ENCODE assay signal across 28 cellular contexts in the genomic region with DNA sequence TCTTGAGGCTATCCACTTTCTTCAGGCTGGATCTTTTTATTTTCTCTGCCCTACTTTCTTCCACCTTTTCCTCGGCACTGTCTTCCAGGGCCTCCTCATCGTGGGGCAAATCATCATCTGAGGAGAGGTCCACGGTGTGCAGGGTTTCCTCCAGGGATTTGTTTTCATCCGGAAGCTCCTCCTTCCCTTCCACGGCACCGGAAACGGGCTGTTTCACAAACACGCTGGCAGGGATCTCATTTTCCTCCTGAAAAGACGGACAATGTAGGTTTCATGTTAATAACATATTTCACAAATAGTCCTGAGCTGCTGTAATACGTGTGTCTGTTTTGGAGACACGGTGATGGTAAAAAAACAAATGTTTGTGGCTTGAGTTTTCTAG. TPM values are rescaled to one million over a fixed set of nuclear protein-coding genes. Genes with fewer than 3 reads are reported as not detected.
A peak's percentile ranks its signal among the peaks of the same experiment; 100 is the strongest.
DNase-seq lines count a peak whose midpoint lies in the region; ATAC-seq, FAIRE-seq and TF ChIP-seq lines count a peak whose summit lies in the region.
"Had no signal": no experiment of that assay in that cellular context is flagged by ENCODE, and none has a peak within 500 bp of the region (broad histone marks: within the 10 kb centered on the region; RNA-seq: fewer than 3 reads in every experiment).

No MANE protein-coding gene starts in this region.

- H3K79me2 ChIP-seq in Karpas-422 (ENCODE audit: low read length) (no peaks in the 10 kb centered on the region), K562 (ENCODE audit: control insufficient read depth, insufficient read depth, low read length) (peaks cover 93% of the 10 kb centered on the region), mesendoderm (ENCODE audit: control insufficient read depth, insufficient read depth, low read length) (no peaks in the 10 kb centered on the region)
- H3K79me2 ChIP-seq: hepatocyte had no signal

- no peak for TF ChIP-seq RAD21 in K562 (CRISPR knock-in tag; conservative IDR thresholded peaks at IDR 0.05 in 1 of 2, IDR thresholded peaks at IDR 0.05 in 1 of 2)

- WGBS in K562 (ENCODE audit: insufficient coverage, low coverage, missing lambda C conversion rate) = 2% methylated on average over 7 of the region's 11 CpGs
- WGBS in upper lobe of left lung, 2 donors = 62 to 76% methylated on average over 11 of the region's 11 CpGs
- no CpG with 5 or more reads among the region's 11 CpGs for WGBS in mesendoderm (ENCODE audit: extremely low coverage, insufficient coverage, low lambda C conversion rate)

- DNase-seq in Karpas-422 (no peak), K562 (ENCODE audit: extremely low read depth in 1 of 4, low spot score in 3 of 4) (peak in 2 of 4 experiments; percentile 21 to 74), lower lobe of right lung (no peak), upper lobe of left lung (no peak), NOMO-1 (lab: John Stamatoyannopoulos, UW; ENCODE audit: unreplicated experiment in 2 of 2) (no peak), D341Med (ENCODE audit: low spot score) (no peak), mesendoderm (no peak)
- DNase-seq: activated CD4-positive, alpha-beta T cell treated with anti-CD3 and anti-CD28 coated beads, Interleukin-2, amount 50 U/mL, for 48 hours; activated CD4-positive, CD25-positive, alpha-beta regulatory T cell; activated naive CD4-positive, alpha-beta T cell; activated naive CD8-positive, alpha-beta T cell treated with anti-CD3 and anti-CD28 coated beads, Interleukin-2, amount 50 U/mL, for 24 hours; activated T-cell treated with anti-CD3 and anti-CD28 coated beads, Interleukin-2, amount 50 U/mL, for 72 hours; DND-41; foreskin melanocyte; IMR-90; NCI-H1092; NCI-H1694 treated with DMSO at 0.1 percent for 48 hours; NCI-H2171; NCI-H510A; pancreas; SK-N-SH; stimulated activated naive CD8-positive, alpha-beta T cell treated with anti-CD3 and anti-CD28 coated beads, Interleukin-15, amount 100 ng/mL, for 72 hours; tibial artery had no signal

- H3K4ac ChIP-seq in mesendoderm (ENCODE audit: low read depth, low read length) = no peak overlapping the region

- H3K4me2 ChIP-seq in Karpas-422 (ENCODE audit: low read depth, low read length, poor library complexity, severe bottlenecking) (peak overlapping the region; percentile 25), K562 (ENCODE audit: insufficient read depth, low read length) (peak overlapping the region; percentile 88), mesendoderm (ENCODE audit: low read length) (no peak overlapping the region)
- H3K4me2 ChIP-seq: hepatocyte had no signal

- H4K5ac ChIP-seq in mesendoderm (ENCODE audit: low read length) = no peak overlapping the region

- H2AFZ ChIP-seq in Karpas-422 (ENCODE audit: low read length) (no peak overlapping the region), K562 (ENCODE audit: low read depth, low read length) (peak overlapping the region; percentile 22)
- H2AFZ ChIP-seq: hepatocyte had no signal

- no peak overlapping the region for H4K8ac ChIP-seq in mesendoderm (ENCODE audit: low read depth, low read length)

- ATAC-seq in K562 = peak; percentile 14
- ATAC-seq in lower lobe of right lung = no peak
- no peak for ATAC-seq in upper lobe of left lung (ENCODE audit: low FRiP score in 2 of 2)
- ATAC-seq: activated naive CD8-positive, alpha-beta T cell treated with anti-CD3 and anti-CD28 coated beads, Interleukin-2, amount 50 U/mL, for 24 hours; activated T-cell treated with anti-CD3 and anti-CD28 coated beads, Interleukin-2, amount 50 U/mL, for 72 hours; pancreas had no signal

- no peaks in the 10 kb centered on the region for H3K79me1 ChIP-seq in mesendoderm (ENCODE audit: low read length)

- no peak for TF ChIP-seq CTCF in K562 (IDR thresholded peaks at IDR 0.05 in 2 of 3, conservative IDR thresholded peaks at IDR 0.05 in 1 of 3; ENCODE audit: insufficient read depth in 2 of 3, low read depth in 1 of 3, low read length in 3 of 3)
- no peak for TF ChIP-seq CTCF in lower lobe of right lung (IDR thresholded peaks at IDR 0.05)
- no peak for TF ChIP-seq CTCF in upper lobe of left lung (IDR thresholded peaks at IDR 0.05)

- POLR2A ChIA-PET in K562 (lab: Yijun Ruan, JAX) = interaction anchor here (0.7 to 2.0 kb wide), 7 partner anchors 8 to 245 kb away, joined by 3 to 15 read pairs (median 5); partner anchors contain the start of gene CAVIN2

- FAIRE-seq in K562 (lab: Jason Lieb, UNC) = no peak
- FAIRE-seq: astrocyte, pancreas had no signal

- H3K4me3 ChIP-seq in Karpas-422 (ENCODE audit: low read length) (no peak overlapping the region), K562 (peak overlapping the region; percentile 50), lower lobe of right lung (peak overlapping the region; percentile 15), upper lobe of left lung (peak overlapping the region in 1 of 4 donors; percentile 27), mesendoderm (ENCODE audit: low read length) (no peak overlapping the region)
- H3K4me3 ChIP-seq: hepatocyte, pancreas, tibial artery had no signal

- no peak for TF ChIP-seq POLR2A in K562 (conservative IDR thresholded peaks at IDR 0.05)
- no peak for TF ChIP-seq POLR2A in upper lobe of left lung (IDR thresholded peaks at IDR 0.05)

- H3K23ac ChIP-seq in mesendoderm (ENCODE audit: low read length) = no peak overlapping the region

- no peaks in the 10 kb centered on the region for H3K9me2 ChIP-seq in Karpas-422 (replicated peaks; ENCODE audit: insufficient read depth, low read length)
- H3K9me2 ChIP-seq: SK-N-SH had no signal

- H3K9me1 ChIP-seq in K562 (ENCODE audit: control insufficient read depth, insufficient read depth, low read length) = no peaks in the 10 kb centered on the region

- H3K27me3 ChIP-seq in Karpas-422 (ENCODE audit: low read length) (no peaks in the 10 kb centered on the region), K562 (ENCODE audit: control insufficient read depth in 2 of 2, insufficient read depth in 2 of 2, low read length in 2 of 2) (no peaks in the 10 kb centered on the region), lower lobe of right lung (ENCODE audit: low read depth) (no peaks in the 10 kb centered on the region), upper lobe of left lung (no peaks in the 10 kb centered on the region), mesendoderm (ENCODE audit: insufficient read depth, low read length, poor library complexity) (no peaks in the 10 kb centered on the region)
- H3K27me3 ChIP-seq: hepatocyte, pancreas, tibial artery had no signal

- no peak for TF ChIP-seq EP300 in K562 (IDR thresholded peaks at IDR 0.05; ENCODE audit: low read length)
- TF ChIP-seq EP300 in upper lobe of left lung (IDR thresholded peaks at IDR 0.05) = no peak

- no peak overlapping the region for H3K56ac ChIP-seq in mesendoderm (ENCODE audit: low read length)

- no peak overlapping the region for H2BK15ac ChIP-seq in mesendoderm (replicated peaks; ENCODE audit: low read depth)

- peaks cover 54% of the 10 kb centered on the region for H3K4me1 ChIP-seq in Karpas-422 (ENCODE audit: low read length)
- H3K4me1 ChIP-seq in K562 (replicated peaks in 1 of 2; ENCODE audit: control insufficient read depth in 2 of 2, insufficient read depth in 2 of 2, low read length in 2 of 2) = peaks cover 8 to 56% of the 10 kb centered on the region in 2 experiments
- peaks cover 38% of the 10 kb centered on the region for H3K4me1 ChIP-seq in lower lobe of right lung
- H3K4me1 ChIP-seq in upper lobe of left lung = peaks cover 19 to 42% (median 25%) of the 10 kb centered on the region in 4 donors
- H3K4me1 ChIP-seq in mesendoderm (ENCODE audit: control insufficient read depth, low read depth, low read length) = no peaks in the 10 kb centered on the region
- H3K4me1 ChIP-seq: pancreas had no signal

- H2AK5ac ChIP-seq in mesendoderm (ENCODE audit: low read length) = no peak overlapping the region

- H3K36me3 ChIP-seq in Karpas-422 (ENCODE audit: insufficient read depth, low read length) (peaks cover 5% of the 10 kb centered on the region; the same call in 1 of the 2 replicates), K562 (ENCODE audit: control insufficient read depth, insufficient read depth, low read length) (peaks cover 60% of the 10 kb centered on the region), lower lobe of right lung (peaks cover 42% of the 10 kb centered on the region), upper lobe of left lung (peaks cover 0 to 47% (median 12%) of the 10 kb centered on the region in 4 donors), mesendoderm (ENCODE audit: control insufficient read depth, insufficient read depth, low read length) (no peaks in the 10 kb centered on the region)
- H3K36me3 ChIP-seq: pancreas had no signal

- H4K20me1 ChIP-seq in Karpas-422 (ENCODE audit: insufficient read depth, low read depth, low read length) (no peaks in the 10 kb centered on the region), K562 (replicated peaks; ENCODE audit: control insufficient read depth, insufficient read depth, low read length) (no peaks in the 10 kb centered on the region)

- CTCF ChIA-PET in K562 (lab: Yijun Ruan, JAX; ENCODE audit: low intra/inter-chr PET ratio) = no interaction called here

- H3K27ac ChIP-seq in Karpas-422 (ENCODE audit: low read length) = no peak overlapping the region
- peak overlapping the region; percentile 95 for H3K27ac ChIP-seq in K562 (ENCODE audit: extremely low read depth, low read depth, low read length)
- no peak overlapping the region for H3K27ac ChIP-seq in lower lobe of right lung
- H3K27ac ChIP-seq in upper lobe of left lung = peak overlapping the region; percentile 23 to 58 (median 45)
- H3K27ac ChIP-seq in mesendoderm (ENCODE audit: low read depth, low read length) = no peak overlapping the region
- H3K27ac ChIP-seq: C4-2B, hepatocyte, pancreas, tibial artery had no signal

- H2BK120ac ChIP-seq in mesendoderm (ENCODE audit: low read depth, low read length) = no peak overlapping the region

- no peak overlapping the region for H3K9ac ChIP-seq in Karpas-422 (ENCODE audit: low read length)
- peak overlapping the region; percentile 76 to 94; a peak in 3 of 4 replicates for H3K9ac ChIP-seq in K562 (ENCODE audit: insufficient read depth in 1 of 2, low read depth in 2 of 2, low read length in 2 of 2)
- no peak overlapping the region for H3K9ac ChIP-seq in mesendoderm (ENCODE audit: low read length)
- H3K9ac ChIP-seq: SK-N-SH had no signal

- H2BK5ac ChIP-seq in mesendoderm (ENCODE audit: low read length) = no peak overlapping the region

- H3K9me3 ChIP-seq in Karpas-422 (ENCODE audit: low read length) (no peaks in the 10 kb centered on the region), K562 (replicated peaks; ENCODE audit: control insufficient read depth, insufficient read depth, low read depth, low read length) (peaks cover 7% of the 10 kb centered on the region), lower lobe of right lung (no peaks in the 10 kb centered on the region), upper lobe of left lung (no peaks in the 10 kb centered on the region)
- H3K9me3 ChIP-seq: pancreas, SK-N-SH, tibial artery had no signal

- no peak overlapping the region for H3K18ac ChIP-seq in mesendoderm (ENCODE audit: low read length)

- TSS peak; percentile 84 for BruUV-seq in K562 (replicated peaks; lab: Mats Ljungman, UMichigan)

- in situ Hi-C loops in K562 (cut with MboI) = loop anchor here (10.0 kb wide), 1 partner anchor 272 kb away; no protein-coding TSS in a partner anchor

- intact Hi-C loops in K562 (cut with micrococcal nuclease) = loop anchor here (2.0 to 10.0 kb wide), 3 partner anchors 30 to 262 kb away; no protein-coding TSS in a partner anchor
- intact Hi-C loops in lower lobe of right lung (cut with DNase I) = no loop called here

RNA-seq across cellular contexts. Expression of gene CAVIN2, which starts 10.4 kb away (rescaled TPM):
- 2.7 and 3.1 TPM in 2 replicates for total RNA-seq in Karpas-422 (2014; rRNA removed; shearing (Covaris generic); ENCODE audit: low replicate concordance)
- total RNA-seq in K562 (2011; cell fraction: chromatin; rRNA removed; ENCODE audit: low replicate concordance) = 11.7 and 16.8 TPM in 2 replicates
- total RNA-seq in K562 (2011; cell fraction: nucleolus; rRNA removed) = 12.2 and 13.9 TPM in 2 replicates
- 12.6 and 12.7 TPM in 2 replicates for total RNA-seq in K562 (2011; cell fraction: nucleoplasm; rRNA removed)
- total RNA-seq in K562 (2014; rRNA removed) (65.1 and 71.8 TPM in 2 replicates), K562 (2014; rRNA removed; fragmentation: Illumina TruSeq; extraction: Trizol) (81.0 and 86.4 TPM in 2 replicates), K562 (2015; rRNA removed; fragmentation: Illumina TruSeq; extraction: Trizol) (87.7 and 92.4 TPM in 2 replicates), K562 (2021) (70.5 and 74.6 TPM in 2 replicates), lower lobe of right lung (182 TPM), upper lobe of left lung (100 to 1,000 TPM in 5 of 6 donors, 10 to 100 TPM in 1; 44.0 to 268 (median 173) TPM)
- polyA plus RNA-seq in K562 (2011; rRNA removed) (29.3 and 43.5 TPM in 2 replicates), K562 (2014; fragmentation: Illumina TruSeq; extraction: Trizol) (66.6 and 73.8 TPM in 2 replicates), K562 (2014; fragmentation: Nextera tagmentation; extraction: Ambion mirVana) (10 to 100 TPM; 20.6 to 31.5 TPM), K562 (2014; rRNA removed) (63.4 and 69.0 TPM in 2 replicates)
- polyA plus RNA-seq in K562 (2011; cell fraction: cytosol; rRNA removed) = 22.5 and 40.5 TPM in 2 replicates
- polyA plus RNA-seq in K562 (2011; cell fraction: nucleus; rRNA removed) = 14.2 and 19.0 TPM in 2 replicates
- polyA plus RNA-seq in K562 (2012) = 44.5 and 64.1 TPM in 2 replicates
- polyA minus RNA-seq in K562 (2011; rRNA and poly(A)+ RNA removed) = 31.3 and 39.1 TPM in 2 replicates
- 23.3 and 34.4 TPM in 2 replicates for polyA minus RNA-seq in K562 (2011; cell fraction: cytosol; rRNA and poly(A)+ RNA removed)
- polyA minus RNA-seq in K562 (2011; cell fraction: nucleus; rRNA and poly(A)+ RNA removed) = 26.5 and 38.9 TPM in 2 replicates
- polyA plus RNA-seq in mesendoderm (2013, experiment 1 of 2) = 0.08 TPM
- 0.10 TPM for polyA plus RNA-seq in mesendoderm (2013, experiment 2 of 2)
- total RNA-seq: activated T-cell treated with anti-CD3 and anti-CD28 coated beads, Interleukin-2, amount 50 U/mL, for 72 hours; neural crest cell; T-helper 1 cell treated with Interleukin-12 subunit alpha and Interleukin-12 subunit beta and Interleukin-4 antibody, amounts not matched to agents 30 ng/mL and 1 ng/mL, for 36 hours had no signal

Comparison
In these comparisons a context has a peak if more than half of its experiments do, and no peak if none do; other contexts are left out.
1. H3K27ac ChIP-seq: peak in K562 (single experiment) and upper lobe of left lung (4 of 4); none in Karpas-422 (single experiment), lower lobe of right lung (single experiment) and mesendoderm (single experiment).
2. H3K4me3 ChIP-seq: peak in K562 (single experiment) and lower lobe of right lung (single experiment); none in Karpas-422 (single experiment) and mesendoderm (single experiment).
3. H3K9ac ChIP-seq: peak in K562 (2 of 2); none in Karpas-422 (single experiment) and mesendoderm (single experiment).